Comparison of ENCODE assay signal across 8 cellular contexts in genomic region chr2:160394153-160394552, GRCh38.
A peak's percentile ranks its signal among the peaks of the same experiment; 100 is the strongest.
DNase-seq lines count a peak whose midpoint lies in the region; ATAC-seq and TF ChIP-seq lines count a peak whose summit lies in the region.

No MANE protein-coding gene starts in this region.

- H3K9me3 ChIP-seq in CD4-positive, CD25-positive, alpha-beta regulatory T cell (ENCODE audit: control insufficient read depth in 2 of 2, low read length in 2 of 2): no peaks in the 10 kb centered on the region
- H3K9me3 ChIP-seq in tibial nerve: no peaks in the 10 kb centered on the region

- no peak for TF ChIP-seq POLR2A in tibial nerve (IDR thresholded peaks at IDR 0.05)

- ATAC-seq in CD4-positive, CD25-positive, alpha-beta regulatory T cell (ENCODE audit: low read depth in 2 of 2): peak; percentile 90 to 93
- ATAC-seq in GM19438 (IDR thresholded peaks at IDR 0.05; ENCODE audit: low read depth, unreplicated experiment) (peak; percentile 100), HG03354 (IDR thresholded peaks at IDR 0.05; ENCODE audit: poor library complexity, severe bottlenecking, unreplicated experiment) (peak; percentile 99), activated B cell treated with CpG ODN at 0.5 μM for 24 hours (ENCODE audit: low read depth) (peak; percentile 98)

- H3K9me3 Mint-ChIP-seq in CD4-positive, CD25-positive, alpha-beta regulatory T cell: no peaks in the 10 kb centered on the region
- no peaks in the 10 kb centered on the region for H3K9me3 Mint-ChIP-seq in activated B cell treated with CpG ODN at 0.5 μM for 24 hours

- peak overlapping the region; percentile 2 to 79 (median 49) for H3K4me3 Mint-ChIP-seq in CD4-positive, CD25-positive, alpha-beta regulatory T cell
- peak overlapping the region; percentile 66 for H3K4me3 Mint-ChIP-seq in activated B cell treated with CpG ODN at 0.5 μM for 24 hours

- DNase-seq in CD4-positive, CD25-positive, alpha-beta regulatory T cell: peak in 2 of 3 donors; percentile 44 to 75
- DNase-seq in activated B cell treated with CpG ODN at 0.5 μM for 24 hours: no peak
- DNase-seq in tibial nerve (ENCODE audit: low spot score in 2 of 2): no peak
- no peak for DNase-seq in occipital lobe (lab: John Stamatoyannopoulos, UW)
- DNase-seq in RWPE1 (ENCODE audit: low spot score): no peak
- no peak for DNase-seq in NCI-H748 (lab: John Stamatoyannopoulos, UW; ENCODE audit: unreplicated experiment)

- H3K27me3 ChIP-seq in CD4-positive, CD25-positive, alpha-beta regulatory T cell (ENCODE audit: control insufficient read depth, insufficient read depth, low read length): no peaks in the 10 kb centered on the region
- no peaks in the 10 kb centered on the region for H3K27me3 ChIP-seq in tibial nerve

- peaks cover 45% of the 10 kb centered on the region for H3K4me1 ChIP-seq in CD4-positive, CD25-positive, alpha-beta regulatory T cell (ENCODE audit: control insufficient read depth, insufficient read depth, low read length, poor library complexity, severe bottlenecking)
- peaks cover 0 to 85% (median 32%) of the 10 kb centered on the region in 4 donors for H3K4me1 ChIP-seq in tibial nerve

- peaks cover 9% of the 10 kb centered on the region for H3K36me3 Mint-ChIP-seq in CD4-positive, CD25-positive, alpha-beta regulatory T cell
- H3K36me3 Mint-ChIP-seq in activated B cell treated with CpG ODN at 0.5 μM for 24 hours (ENCODE audit: low read depth): peaks cover 7% of the 10 kb centered on the region

- POLR2A ChIA-PET in activated B cell treated with CpG ODN at 0.5 μM for 24 hours (lab: Charles Lee) (interaction anchor here (0.5 to 0.7 kb wide), 3 partner anchors 18 to 116 kb away, joined by 3 to 4 read pairs (median 4); no protein-coding TSS in a partner anchor), RWPE1 (lab: Yijun Ruan, JAX; ENCODE audit: low non-redundant PET) (no interaction called here)

- no peaks in the 10 kb centered on the region for H3K27me3 Mint-ChIP-seq in CD4-positive, CD25-positive, alpha-beta regulatory T cell
- H3K27me3 Mint-ChIP-seq in activated B cell treated with CpG ODN at 0.5 μM for 24 hours: no peaks in the 10 kb centered on the region

- TF ChIP-seq CTCF in activated B cell treated with CpG ODN at 0.5 μM for 24 hours (IDR thresholded peaks at IDR 0.05): no peak
- no peak for TF ChIP-seq CTCF in tibial nerve (IDR thresholded peaks at IDR 0.05)
- TF ChIP-seq CTCF in RWPE1 (conservative IDR thresholded peaks at IDR 0.05; ENCODE audit: low read depth): no peak

- no peak for TF ChIP-seq EP300 in tibial nerve (IDR thresholded peaks at IDR 0.05)

- peaks cover 37 to 64% (median 43%) of the 10 kb centered on the region in 4 donors for H3K4me1 Mint-ChIP-seq in CD4-positive, CD25-positive, alpha-beta regulatory T cell
- H3K4me1 Mint-ChIP-seq in activated B cell treated with CpG ODN at 0.5 μM for 24 hours: peaks cover 62% of the 10 kb centered on the region

- intact Hi-C loops in activated B cell treated with CpG ODN at 0.5 μM for 24 hours (cut with micrococcal nuclease): loop anchor here (1.0 to 2.0 kb wide), 2 partner anchors 13 kb away; no protein-coding TSS in a partner anchor

- 36% methylated on average over 1 of the region's 1 CpG for WGBS in tibial nerve, 2 donors

- no peaks in the 10 kb centered on the region for H3K36me3 ChIP-seq in CD4-positive, CD25-positive, alpha-beta regulatory T cell (ENCODE audit: control insufficient read depth, insufficient read depth, low read length)
- H3K36me3 ChIP-seq in tibial nerve: no peaks in the 10 kb centered on the region

- CTCF ChIA-PET in activated B cell treated with CpG ODN at 0.5 μM for 24 hours (lab: Charles Lee): no interaction called here
- CTCF ChIA-PET in RWPE1 (lab: Yijun Ruan, JAX): interaction anchor here (0.6 kb wide), 1 partner anchor 577 kb away, joined by 3 read pairs; no protein-coding TSS in a partner anchor

- H3K27ac ChIP-seq in CD4-positive, CD25-positive, alpha-beta regulatory T cell (ENCODE audit: insufficient read depth, low read length, poor library complexity, severe bottlenecking): no peak overlapping the region
- H3K27ac ChIP-seq in tibial nerve: peak overlapping the region in 1 of 4 donors; percentile 29
- H3K27ac ChIP-seq in RWPE1: no peak overlapping the region

- H3K27ac Mint-ChIP-seq in CD4-positive, CD25-positive, alpha-beta regulatory T cell: peak overlapping the region in 2 of 3 donors; percentile 55 to 66
- peak overlapping the region; percentile 79 for H3K27ac Mint-ChIP-seq in activated B cell treated with CpG ODN at 0.5 μM for 24 hours

- H3K4me3 ChIP-seq in CD4-positive, CD25-positive, alpha-beta regulatory T cell (ENCODE audit: low read depth, low read length): peak overlapping the region; percentile 70
- H3K4me3 ChIP-seq in tibial nerve: no peak overlapping the region

Comparison
In these comparisons a context has a peak if more than half of its experiments do, and no peak if none do; other contexts are left out.
1. DNase-seq: peak in CD4-positive, CD25-positive, alpha-beta regulatory T cell (2 of 3); none in activated B cell treated with CpG ODN at 0.5 μM for 24 hours (single experiment), tibial nerve (0 of 2), occipital lobe (single experiment), RWPE1 (single experiment) and NCI-H748 (single experiment).
2. Peak in every context shown above with its lines, with median percentiles within 50 percentile points of each other: ATAC-seq.